10 cellular contexts compared by ENCODE assay signal in genomic region chr14:92473261-92473946, GRCh38. TPM values are rescaled to one million over a fixed set of nuclear protein-coding genes. Genes with fewer than 3 reads are reported as not detected.
A peak's percentile ranks its signal among the peaks of the same experiment; 100 is the strongest.
DNase-seq lines count a peak whose midpoint lies in the region; ATAC-seq and TF ChIP-seq lines count a peak whose summit lies in the region.
"Had no signal": no experiment of that assay in that cellular context is flagged by ENCODE, and none has a peak within 500 bp of the region (broad histone marks: within the 10 kb centered on the region; RNA-seq: fewer than 3 reads in every experiment).

No MANE protein-coding gene starts in this region.

- H3K9me3 ChIP-seq in RWPE2 (ENCODE audit: severe bottlenecking) = no peaks in the 10 kb centered on the region
- no peaks in the 10 kb centered on the region for H3K9me3 ChIP-seq in parathyroid adenoma (ENCODE audit: control insufficient read depth, low read length)

- TF ChIP-seq CTCF in AG10803 (conservative IDR thresholded peaks at IDR 0.05; ENCODE audit: low read length) = no peak
- no peak for TF ChIP-seq CTCF in RWPE2 (IDR thresholded peaks at IDR 0.05; ENCODE audit: poor library complexity, severe bottlenecking)
- TF ChIP-seq CTCF in parathyroid adenoma (IDR thresholded peaks at IDR 0.05) = no peak

- peaks cover 47% of the 10 kb centered on the region for H3K4me1 ChIP-seq in RWPE2 (ENCODE audit: insufficient read depth, poor library complexity, severe bottlenecking)
- H3K4me1 ChIP-seq in parathyroid adenoma = peaks cover 22% of the 10 kb centered on the region

- DNase-seq in AG10803 (ENCODE audit: low read depth) (peak; percentile 86), RWPE2 (ENCODE audit: low spot score) (peak; percentile 29), fibroblast of the conjunctiva (ENCODE audit: low read depth) (peak; percentile 43), NCI-H345 treated with DMSO at 0.1 percent for 48 hours (lab: John Stamatoyannopoulos, UW; ENCODE audit: unreplicated experiment) (no peak), H4 (ENCODE audit: low spot score) (no peak), NCI-H1436 treated with DMSO at 0.1 percent for 48 hours (lab: John Stamatoyannopoulos, UW) (no peak)
- DNase-seq in stimulated activated CD4-positive, alpha-beta T cell treated with anti-CD3 and anti-CD28 coated beads, Interleukin-4, amount 100 ng/mL, for 1 hour = no peak
- DNase-seq: foreskin melanocyte had no signal

- H3K27ac ChIP-seq in RWPE2 (ENCODE audit: poor library complexity, severe bottlenecking) (peak overlapping the region; percentile 70), parathyroid adenoma (peak overlapping the region; percentile 79)
- H3K27ac ChIP-seq: C4-2B had no signal

- no peaks in the 10 kb centered on the region for H3K79me2 ChIP-seq in parathyroid adenoma

- ATAC-seq in RWPE2 (ENCODE audit: low read depth) = peak; percentile 5; the same call in 2 of the 3 replicates

- H3K4me3 ChIP-seq in AG10803 (ENCODE audit: low read length) (peak overlapping the region; percentile 12; the same call in 1 of the 2 replicates), RWPE2 (ENCODE audit: severe bottlenecking) (no peak overlapping the region), parathyroid adenoma (ENCODE audit: low read depth, low read length) (no peak overlapping the region)

- H2AFZ ChIP-seq in parathyroid adenoma = peak overlapping the region; percentile 51

- no peak overlapping the region for H3K4me2 ChIP-seq in parathyroid adenoma (ENCODE audit: low read length)

- H3K27me3 ChIP-seq in RWPE2 (ENCODE audit: insufficient read depth, poor library complexity, severe bottlenecking) (no peaks in the 10 kb centered on the region), parathyroid adenoma (ENCODE audit: control insufficient read depth, insufficient read depth, low read length) (no peaks in the 10 kb centered on the region)

- H3K36me3 ChIP-seq in RWPE2 (ENCODE audit: low read depth) (no peaks in the 10 kb centered on the region), parathyroid adenoma (ENCODE audit: control insufficient read depth, insufficient read depth, low read length) (no peaks in the 10 kb centered on the region)

- H3K9ac ChIP-seq in parathyroid adenoma = no peak overlapping the region

RNA-seq across cellular contexts. Expression of gene RIN3, which starts 40.2 kb away (rescaled TPM):
- 1.2 and 1.7 TPM in 2 replicates for total RNA-seq in H4 (2014; rRNA removed; shearing (Covaris generic))

Comparison
In these comparisons a context has a peak if more than half of its experiments do, and no peak if none do; other contexts are left out.
1. DNase-seq: peak in AG10803 (single experiment), RWPE2 (single experiment) and fibroblast of the conjunctiva (single experiment); none in stimulated activated CD4-positive, alpha-beta T cell treated with anti-CD3 and anti-CD28 coated beads, Interleukin-4, amount 100 ng/mL, for 1 hour (single experiment), NCI-H345 treated with DMSO at 0.1 percent for 48 hours (single experiment), H4 (single experiment) and NCI-H1436 treated with DMSO at 0.1 percent for 48 hours (single experiment).